24 cellular contexts compared by ENCODE assay signal in the genomic region with DNA sequence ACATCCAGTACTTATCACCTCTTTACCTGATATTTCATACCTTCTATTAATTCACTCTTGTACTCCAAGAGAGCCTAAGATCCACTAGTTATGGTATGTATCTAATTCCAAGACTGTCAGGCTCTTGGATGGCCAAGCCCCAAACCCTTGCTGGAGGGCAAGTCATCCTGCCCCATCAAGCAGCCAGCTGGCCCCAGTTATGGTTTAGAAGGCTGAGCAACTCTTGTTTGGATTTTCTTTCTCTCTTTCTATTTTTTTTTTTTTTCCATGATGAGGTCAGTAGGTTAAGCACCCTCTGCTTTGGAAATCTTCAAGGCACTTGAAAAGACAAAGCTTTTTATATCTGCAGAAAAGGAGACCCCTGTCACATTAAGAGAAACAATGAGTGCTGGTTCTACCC. TPM values are rescaled to one million over a fixed set of nuclear protein-coding genes. Genes with fewer than 3 reads are reported as not detected.
"Had no signal": no experiment of that assay in that cellular context is flagged by ENCODE, and none has a peak within 500 bp of the region (broad histone marks: within the 10 kb centered on the region; RNA-seq: fewer than 3 reads in every experiment).

No MANE protein-coding gene starts in this region.

- H3K4me1 ChIP-seq: heart right ventricle, parathyroid adenoma, thyroid gland, upper lobe of right lung had no signal

- H2AFZ ChIP-seq: parathyroid adenoma had no signal

- H3K27me3 ChIP-seq: brain microvascular endothelial cell, neutrophil, thyroid gland, upper lobe of right lung had no signal

- H3K9me3 ChIP-seq: heart right ventricle, neutrophil, thyroid gland, upper lobe of right lung had no signal

- H3K9ac ChIP-seq: parathyroid adenoma had no signal

- H3K27ac ChIP-seq: brain microvascular endothelial cell, heart right ventricle, neutrophil, parathyroid adenoma, thyroid gland, upper lobe of right lung, VCaP had no signal

- H3K79me2 ChIP-seq: parathyroid adenoma had no signal

- H3K36me3 ChIP-seq: brain microvascular endothelial cell, heart right ventricle, neutrophil, thyroid gland, upper lobe of right lung had no signal

- ATAC-seq: activated CD4-positive, CD25-positive, alpha-beta regulatory T cell treated with anti-CD3 and anti-CD28 coated beads, Interleukin-2, amount 50 U/mL, for 24 hours; heart right ventricle; left colon; right cardiac atrium; upper lobe of right lung had no signal

- H3K4me3 ChIP-seq: heart right ventricle, thyroid gland, upper lobe of right lung had no signal

- DNase-seq: activated CD4-positive, alpha-beta memory T cell treated with anti-CD3 and anti-CD28 coated beads, Interleukin-2, amount 10 ng/mL, durations not matched to agents 7 days and 5 days; activated CD4-positive, alpha-beta T cell treated with anti-CD3 and anti-CD28 coated beads, Interleukin-2, amount 10 ng/mL, durations not matched to agents 24 days and 14 days; activated gamma-delta T cell; aorta; central memory CD4-positive, alpha-beta T cell; dermis blood vessel endothelial cell; effector CD8-positive, alpha-beta T cell; heart right ventricle; islet precursor cell; left colon; right cardiac atrium; stimulated activated CD4-positive, alpha-beta T cell treated with anti-CD3 and anti-CD28 coated beads, Interleukin-12 subunit alpha, Interleukin-12 subunit beta, amount 100 ng/mL, for 4 hours; substantia nigra; T-helper 2 cell; thyroid gland; upper lobe of right lung had no signal

RNA-seq across cellular contexts. Expression of a gene that starts 10.9 kb away (rescaled TPM):
- total RNA-seq: activated CD4-positive, alpha-beta memory T cell treated with anti-CD3 and anti-CD28 coated beads, Interleukin-2, amount 10 ng/mL, durations not matched to agents 7 days and 5 days; activated CD4-positive, alpha-beta T cell treated with anti-CD3 and anti-CD28 coated beads, Interleukin-2, amount 10 ng/mL, durations not matched to agents 24 days and 14 days; activated T-helper 1 cell treated with anti-CD3 and anti-CD28 coated beads, Interleukin-12 subunit alpha, Interleukin-12 subunit beta, Interleukin-2, Interleukin-4 antibody, amounts not matched to agents 30 ng/mL and 10 ng/mL and 1 ng/mL, durations not matched to agents 14 hours and 24 hours and 36 hours; left colon; myocyte; right cardiac atrium; upper lobe of right lung had no signal
- polyA plus RNA-seq: aorta, esophagus, right cardiac atrium had no signal
